12 cellular contexts compared by ENCODE assay signal in genomic region chr3:43317461-43318316, GRCh38. TPM values are rescaled to one million over a fixed set of nuclear protein-coding genes. Genes with fewer than 3 reads are reported as not detected.
DNase-seq lines count a peak whose midpoint lies in the region; ATAC-seq and TF ChIP-seq lines count a peak whose summit lies in the region.
"Had no signal": no experiment of that assay in that cellular context is flagged by ENCODE, and none has a peak within 500 bp of the region (broad histone marks: within the 10 kb centered on the region; RNA-seq: fewer than 3 reads in every experiment).

No MANE protein-coding gene starts in this region.

- H3K27me3 ChIP-seq in esophagus muscularis mucosa (no peaks in the 10 kb centered on the region), upper lobe of left lung (no peaks in the 10 kb centered on the region)
- H3K27me3 ChIP-seq: SJSA1 had no signal

- 65% methylated on average over 8 of the region's 8 CpGs for WGBS in esophagus muscularis mucosa
- 63 to 69% methylated on average over 8 of the region's 8 CpGs for whole genome bisulfite sequencing in upper lobe of left lung, 2 donors

- H3K27ac ChIP-seq in esophagus muscularis mucosa (replicated peaks in 1 of 4): peak overlapping the region; percentile 19 to 54 (median 39)
- peak overlapping the region in 3 of 4 donors; percentile 27 to 55 (median 41) for H3K27ac ChIP-seq in upper lobe of left lung
- H3K27ac ChIP-seq: HL-60, SJSA1 had no signal

- intact Hi-C loops in activated naive CD4-positive, alpha-beta T cell treated with anti-CD3 and anti-CD28 coated beads for 36 hours (cut with micrococcal nuclease): no loop called here
- intact Hi-C loops in esophagus muscularis mucosa (cut with DNase I) (no loop called here), natural killer cell (cut with micrococcal nuclease) (no loop called here)

- TF ChIP-seq CTCF in esophagus muscularis mucosa (IDR thresholded peaks at IDR 0.05) (no peak), natural killer cell (IDR thresholded peaks at IDR 0.05) (no peak), upper lobe of left lung (IDR thresholded peaks at IDR 0.05) (no peak)

- H3K9me3 ChIP-seq in esophagus muscularis mucosa: no peaks in the 10 kb centered on the region
- H3K9me3 ChIP-seq in upper lobe of left lung: no peaks in the 10 kb centered on the region
- H3K9me3 ChIP-seq: SJSA1 had no signal

- CTCF ChIA-PET in activated naive CD4-positive, alpha-beta T cell treated with anti-CD3 and anti-CD28 coated beads for 36 hours (lab: Charles Lee): interaction anchor here (0.7 to 1.8 kb wide), 2 partner anchors 8 to 9 kb away, joined by 5 to 6 read pairs; no protein-coding TSS in a partner anchor

- peak overlapping the region; percentile 67 for H3K27ac Mint-ChIP-seq in activated naive CD4-positive, alpha-beta T cell treated with anti-CD3 and anti-CD28 coated beads for 36 hours
- peak overlapping the region; percentile 84 to 87 for H3K27ac Mint-ChIP-seq in natural killer cell

- peaks cover 0 to 5% (median 0%) of the 10 kb centered on the region in 4 donors for H3K36me3 ChIP-seq in esophagus muscularis mucosa
- no peaks in the 10 kb centered on the region for H3K36me3 ChIP-seq in upper lobe of left lung
- H3K36me3 ChIP-seq: SJSA1 had no signal

- H3K4me3 ChIP-seq in esophagus muscularis mucosa: no peak overlapping the region
- H3K4me3 ChIP-seq in upper lobe of left lung: no peak overlapping the region
- H3K4me3 ChIP-seq: SJSA1 had no signal

- TF ChIP-seq POLR2A in esophagus muscularis mucosa (IDR thresholded peaks at IDR 0.05; ENCODE audit: low read depth): no peak
- TF ChIP-seq POLR2A in upper lobe of left lung (IDR thresholded peaks at IDR 0.05): no peak

- H3K27me3 Mint-ChIP-seq in activated naive CD4-positive, alpha-beta T cell treated with anti-CD3 and anti-CD28 coated beads for 36 hours (ENCODE audit: low read depth): no peaks in the 10 kb centered on the region
- H3K27me3 Mint-ChIP-seq in natural killer cell (ENCODE audit: low read depth in 2 of 2): no peaks in the 10 kb centered on the region

- no peak for TF ChIP-seq EP300 in esophagus muscularis mucosa (IDR thresholded peaks at IDR 0.05)
- no peak for TF ChIP-seq EP300 in upper lobe of left lung (IDR thresholded peaks at IDR 0.05)

- peak in 1 of 3 donors; percentile 20 for ATAC-seq in natural killer cell
- ATAC-seq in upper lobe of left lung (ENCODE audit: low FRiP score in 2 of 2): no peak
- ATAC-seq in GM21360 (IDR thresholded peaks at IDR 0.05; ENCODE audit: unreplicated experiment): no peak
- no peak for ATAC-seq in GM21515 (IDR thresholded peaks at IDR 0.05; ENCODE audit: unreplicated experiment)
- ATAC-seq in GM21390 (IDR thresholded peaks at IDR 0.05; ENCODE audit: unreplicated experiment): no peak

- H3K4me3 Mint-ChIP-seq in activated naive CD4-positive, alpha-beta T cell treated with anti-CD3 and anti-CD28 coated beads for 36 hours: no peak overlapping the region
- peak overlapping the region; percentile 11 for H3K4me3 Mint-ChIP-seq in natural killer cell

- H3K4me1 Mint-ChIP-seq in activated naive CD4-positive, alpha-beta T cell treated with anti-CD3 and anti-CD28 coated beads for 36 hours (ENCODE audit: low read depth): peaks cover 74% of the 10 kb centered on the region
- H3K4me1 Mint-ChIP-seq in natural killer cell: peaks cover 73 to 75% of the 10 kb centered on the region in 2 donors

- peaks cover 11% of the 10 kb centered on the region for H3K36me3 Mint-ChIP-seq in activated naive CD4-positive, alpha-beta T cell treated with anti-CD3 and anti-CD28 coated beads for 36 hours (ENCODE audit: low read depth)
- peaks cover 8% of the 10 kb centered on the region for H3K36me3 Mint-ChIP-seq in natural killer cell

- H3K4me1 ChIP-seq in esophagus muscularis mucosa: peaks cover 50 to 62% (median 60%) of the 10 kb centered on the region in 4 donors
- H3K4me1 ChIP-seq in upper lobe of left lung: peaks cover 22 to 39% (median 26%) of the 10 kb centered on the region in 4 donors
- H3K4me1 ChIP-seq: SJSA1 had no signal

- no peak for DNase-seq in activated naive CD4-positive, alpha-beta T cell treated with anti-CD3 and anti-CD28 coated beads for 36 hours
- no peak for DNase-seq in activated naive CD4-positive, alpha-beta T cell treated with anti-CD3 and anti-CD28 coated beads, Interleukin-2, amount 50 U/mL, for 16 hours
- DNase-seq in esophagus muscularis mucosa (ENCODE audit: extremely low spot score) (no peak), natural killer cell (no peak), upper lobe of left lung (no peak)
- DNase-seq: hippocampal formation, NCI-H2029 had no signal

- H3K9me3 Mint-ChIP-seq in activated naive CD4-positive, alpha-beta T cell treated with anti-CD3 and anti-CD28 coated beads for 36 hours: no peaks in the 10 kb centered on the region
- no peaks in the 10 kb centered on the region for H3K9me3 Mint-ChIP-seq in natural killer cell

RNA-seq across cellular contexts. Expression of gene SNRK, which starts 31.3 kb away (rescaled TPM):
- 10 to 100 TPM; 21.1 TPM for total RNA-seq in activated naive CD4-positive, alpha-beta T cell treated with anti-CD3 and anti-CD28 coated beads for 36 hours
- total RNA-seq in esophagus muscularis mucosa (10 to 100 TPM; 30.7 to 50.4 (median 45.8) TPM), natural killer cell (100 to 1,000 TPM; 177 to 209 (median 186) TPM), upper lobe of left lung (10 to 100 TPM; 25.1 to 68.5 (median 45.3) TPM)
